In the genomic region with DNA sequence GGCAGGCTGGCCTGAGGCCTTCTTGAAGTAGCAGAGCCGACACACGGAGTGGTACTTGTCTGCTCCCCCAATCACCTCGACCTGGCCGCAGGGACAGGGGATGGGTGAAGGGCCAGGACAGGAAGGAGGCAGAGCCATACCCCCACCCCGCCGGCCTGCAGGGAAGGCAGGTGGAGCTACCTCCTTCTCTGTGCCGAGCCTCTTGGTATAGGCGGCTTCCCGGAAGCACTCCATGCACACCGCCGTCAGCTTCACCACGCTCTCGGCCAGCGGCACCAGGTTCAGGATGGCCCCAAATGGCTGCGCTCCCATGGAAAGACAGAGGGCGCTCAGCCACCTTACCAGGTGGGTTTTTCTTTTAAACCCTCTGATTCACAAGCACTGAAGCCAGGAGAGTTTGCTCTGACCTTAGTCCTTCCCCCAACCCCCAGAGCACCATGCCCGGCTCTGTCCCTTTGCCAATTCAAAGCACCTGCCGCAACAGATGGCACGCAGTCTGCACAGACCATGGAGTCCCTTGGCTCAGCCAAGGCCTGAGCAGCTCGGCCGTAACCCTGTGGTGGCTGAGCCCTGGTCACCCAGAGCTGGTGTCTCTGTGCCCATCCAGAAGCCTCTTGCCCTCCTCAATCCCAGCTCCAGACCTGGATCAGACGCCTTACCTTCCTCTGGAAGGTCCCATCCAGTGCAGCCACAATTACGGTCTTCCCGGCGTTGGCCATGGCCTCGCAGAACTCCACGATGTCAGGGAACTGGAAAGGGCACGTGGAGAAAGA, we compare ENCODE assay signal across 11 cellular contexts. TPM values are rescaled to one million over a fixed set of nuclear protein-coding genes. Genes with fewer than 3 reads are reported as not detected.
DNase-seq lines count a peak whose midpoint lies in the region; ATAC-seq, FAIRE-seq and TF ChIP-seq lines count a peak whose summit lies in the region.
"Had no signal": no experiment of that assay in that cellular context is flagged by ENCODE, and none has a peak within 500 bp of the region (broad histone marks: within the 10 kb centered on the region; RNA-seq: fewer than 3 reads in every experiment).

No MANE protein-coding gene starts in this region.

- H3K9me3 Mint-ChIP-seq in IgD-negative memory B cell: no peaks in the 10 kb centered on the region
- H3K9me3 Mint-ChIP-seq: CD4-positive, alpha-beta T cell had no signal

- TF ChIP-seq POLR2A in A549 (IDR thresholded peaks at IDR 0.05; ENCODE audit: low read length): no peak
- peak in 2 of 3 donors; percentile 54 to 62 for TF ChIP-seq POLR2A in body of pancreas (IDR thresholded peaks at IDR 0.05)

- H3K36me3 Mint-ChIP-seq in IgD-negative memory B cell: no peaks in the 10 kb centered on the region

- DNase-seq in A549 (ENCODE audit: low read depth in 1 of 2, low spot score in 1 of 2): no peak
- peak; percentile 76 to 89 (median 86) for DNase-seq in body of pancreas
- no peak for DNase-seq in SKM-1 treated with dmso at 0.1 percent for 144 hours (lab: John Stamatoyannopoulos, UW; ENCODE audit: unreplicated experiment)
- DNase-seq in foreskin melanocyte: no peak
- no peak for DNase-seq in A172 (ENCODE audit: low spot score)
- DNase-seq: CD4-positive, alpha-beta T cell had no signal

- CTCF ChIA-PET in A549 (lab: Yijun Ruan, JAX): interaction anchor here (0.5 to 13.2 kb wide), 24 partner anchors 9 to 1380 kb away, joined by 3 to 295 read pairs (median 6); a partner anchor contains a TSS

- H3K4me3 Mint-ChIP-seq in IgD-negative memory B cell: peak overlapping the region; percentile 68 to 97 (median 78)
- H3K4me3 Mint-ChIP-seq: CD4-positive, alpha-beta T cell had no signal

- peak; percentile 10; the same call in 1 of the 3 replicates for TF ChIP-seq CTCF in A549 (IDR thresholded peaks at IDR 0.05)
- TF ChIP-seq CTCF in body of pancreas (IDR thresholded peaks at IDR 0.05): peak in 5 of 7 experiments; percentile 6 to 62 (median 32)

- H3K9ac ChIP-seq in mucosa of rectum (ENCODE audit: low read depth in 1 of 2, low read length in 2 of 2): peak overlapping the region; percentile 56 to 65

- H3K4me1 Mint-ChIP-seq in IgD-negative memory B cell: peaks cover 45 to 66% (median 58%) of the 10 kb centered on the region in 3 donors

- no peak for FAIRE-seq in A549 (lab: Jason Lieb, UNC)

- peaks cover 1% of the 10 kb centered on the region for H3K27me3 Mint-ChIP-seq in IgD-negative memory B cell
- H3K27me3 Mint-ChIP-seq: CD4-positive, alpha-beta T cell had no signal

- H3K4me3 ChIP-seq in A549: no peak overlapping the region
- H3K4me3 ChIP-seq in body of pancreas: no peak overlapping the region
- H3K4me3 ChIP-seq in mucosa of rectum (ENCODE audit: low read length in 2 of 2): peak overlapping the region; percentile 53 to 54
- H3K4me3 ChIP-seq: SJSA1 had no signal

- H3K27me3 ChIP-seq in body of pancreas (no peaks in the 10 kb centered on the region), mucosa of rectum (ENCODE audit: control insufficient read depth in 2 of 2, insufficient read depth in 2 of 2, low read length in 2 of 2) (no peaks in the 10 kb centered on the region)
- H3K27me3 ChIP-seq: SJSA1 had no signal

- no peak overlapping the region for H3K4me2 ChIP-seq in A549

- no peaks in the 10 kb centered on the region for H3K36me3 ChIP-seq in body of pancreas (replicated peaks in 1 of 2; ENCODE audit: insufficient read depth in 1 of 2, low read depth in 2 of 2)
- peaks cover 12 to 14% of the 10 kb centered on the region in 2 donors for H3K36me3 ChIP-seq in mucosa of rectum (ENCODE audit: control insufficient read depth in 2 of 2, insufficient read depth in 2 of 2, low read length in 2 of 2)

- intact Hi-C loops in body of pancreas (cut with DNase I): no loop called here

- H3K27ac Mint-ChIP-seq in IgD-negative memory B cell: peak overlapping the region; percentile 98 to 99 (median 98)

- H3K4me1 ChIP-seq in A549: peaks cover 33% of the 10 kb centered on the region
- peaks cover 71% of the 10 kb centered on the region for H3K4me1 ChIP-seq in body of pancreas
- H3K4me1 ChIP-seq in mucosa of rectum (ENCODE audit: control insufficient read depth in 2 of 2, insufficient read depth in 2 of 2, low read length in 2 of 2): peaks cover 64 to 69% of the 10 kb centered on the region in 2 donors

- TF ChIP-seq EP300 in A549 (IDR thresholded peaks at IDR 0.05): no peak

- POLR2A ChIA-PET in A549 (lab: Yijun Ruan, JAX): interaction anchor here (0.5 to 2.6 kb wide), 3 partner anchors 35 to 84 kb away, joined by 3 to 7 read pairs (median 4); no protein-coding TSS in a partner anchor

- 0 out of 6 replicates have a peak, but pooled peaks of 1 of the 2 experiments have one; percentile 3 for ATAC-seq in A549
- peak; percentile 51 for ATAC-seq in body of pancreas
- no peak for ATAC-seq in GM21529 (IDR thresholded peaks at IDR 0.05; ENCODE audit: unreplicated experiment)

- 89% methylated on average over 28 of the region's 28 CpGs for WGBS in A549 (ENCODE audit: missing lambda C conversion rate)
- 38 to 40% methylated on average over 7 to 28 of the region's 28 CpGs for WGBS in body of pancreas, 2 donors

- H3K27ac ChIP-seq in A549 (no peak overlapping the region), body of pancreas (peak overlapping the region; percentile 78 to 95 (median 88)), mucosa of rectum (ENCODE audit: low read depth in 2 of 2, low read length in 2 of 2) (peak overlapping the region; percentile 93 to 97)
- H3K27ac ChIP-seq: SJSA1 had no signal

- TF ChIP-seq RAD21 in A549 (conservative IDR thresholded peaks at IDR 0.05 in 1 of 2, IDR thresholded peaks at IDR 0.05 in 1 of 2): no peak

- H3K9me3 ChIP-seq in A549 (no peaks in the 10 kb centered on the region), body of pancreas (no peaks in the 10 kb centered on the region), mucosa of rectum (ENCODE audit: control insufficient read depth in 2 of 2, low read length in 2 of 2) (no peaks in the 10 kb centered on the region)
- H3K9me3 ChIP-seq: SJSA1 had no signal

TF ChIP-seq in A549, 52 proteins besides CTCF, POLR2A, EP300 and RAD21:
- TF ChIP-seq EHF (CRISPR knock-in tag; IDR thresholded peaks at IDR 0.05) (no peak), POLR2AphosphoS2 (conservative IDR thresholded peaks at IDR 0.05; ENCODE audit: low read length) (no peak), BHLHE40 (IDR thresholded peaks at IDR 0.05; ENCODE audit: low read depth, low read length) (no peak), CBX2 (IDR thresholded peaks at IDR 0.05; ENCODE audit: borderline replicate concordance, low read depth) (no peak), FOXS1 (CRISPR knock-in tag; IDR thresholded peaks at IDR 0.05) (no peak), RFX5 (IDR thresholded peaks at IDR 0.05) (no peak), CHD4 (IDR thresholded peaks at IDR 0.05; ENCODE audit: borderline replicate concordance) (no peak), SMC3 (IDR thresholded peaks at IDR 0.05) (no peak), RNF2 (IDR thresholded peaks at IDR 0.05; ENCODE audit: borderline replicate concordance, low read depth) (no peak), RARB (CRISPR knock-in tag; IDR thresholded peaks at IDR 0.05) (no peak), TFCP2L1 (CRISPR knock-in tag; IDR thresholded peaks at IDR 0.05) (no peak)

RNA-seq across cellular contexts. Expression of a gene that starts 6.7 kb away (rescaled TPM):
- 113 and 133 TPM in 2 replicates for polyA plus RNA-seq in A549 (2011; rRNA removed)
- 274 and 334 TPM in 2 replicates for polyA plus RNA-seq in A549 (2012; cell fraction: cytosol; rRNA removed)
- 224 and 303 TPM in 2 replicates for polyA plus RNA-seq in A549 (2012; cell fraction: nucleus; rRNA removed)
- 102 to 108 TPM (median 106 TPM) in 3 replicates for polyA plus RNA-seq in A549 (2017; fragmentation: RNase III; extraction: RNeasy Plus Mini Kit Qiagen cat#74134 plus additional on column Dnase treatment)
- 176 and 189 TPM in 2 replicates for polyA minus RNA-seq in A549 (2011; rRNA and poly(A)+ RNA removed)
- polyA plus RNA-seq in IgD-negative memory B cell: 633 TPM
- 10 to 100 TPM; 68.6 to 86.4 TPM for total RNA-seq in body of pancreas
- 60.3 and 70.8 TPM in 2 replicates for total RNA-seq in A172 (2014; rRNA removed; shearing (Covaris generic))

RNA-seq across cellular contexts. Expression of a gene that starts 11.8 kb away (rescaled TPM):
- polyA plus RNA-seq in A549 (2011; rRNA removed): 86.1 and 90.9 TPM in 2 replicates
- 504 and 555 TPM in 2 replicates for polyA plus RNA-seq in A549 (2012; cell fraction: cytosol; rRNA removed)
- polyA plus RNA-seq in A549 (2012; cell fraction: nucleus; rRNA removed): 355 and 514 TPM in 2 replicates
- polyA plus RNA-seq in A549 (2017; fragmentation: RNase III; extraction: RNeasy Plus Mini Kit Qiagen cat#74134 plus additional on column Dnase treatment): 342 to 380 TPM (median 355 TPM) in 3 replicates
- polyA minus RNA-seq in A549 (2011; rRNA and poly(A)+ RNA removed): 103 and 148 TPM in 2 replicates
- 7.0 TPM for polyA plus RNA-seq in IgD-negative memory B cell
- total RNA-seq in body of pancreas: 1 to 10 TPM in 1 of 2 donors, under 1 TPM in 1; 0.66 to 4.9 TPM
- 152 and 239 TPM in 2 replicates for total RNA-seq in A172 (2014; rRNA removed; shearing (Covaris generic))

RNA-seq across cellular contexts. Expression of a gene that starts 12.1 kb away (rescaled TPM):
- 33.4 and 59.8 TPM in 2 replicates for polyA plus RNA-seq in A549 (2011; rRNA removed)
- 44.2 and 50.6 TPM in 2 replicates for polyA plus RNA-seq in A549 (2012; cell fraction: cytosol; rRNA removed)
- polyA plus RNA-seq in A549 (2012; cell fraction: nucleus; rRNA removed): 39.7 and 60.2 TPM in 2 replicates
- polyA plus RNA-seq in A549 (2017; fragmentation: RNase III; extraction: RNeasy Plus Mini Kit Qiagen cat#74134 plus additional on column Dnase treatment): 43.4 to 46.0 TPM (median 45.2 TPM) in 3 replicates
- polyA minus RNA-seq in A549 (2011; rRNA and poly(A)+ RNA removed): 51.0 and 55.9 TPM in 2 replicates
- 21.3 TPM for polyA plus RNA-seq in IgD-negative memory B cell
- total RNA-seq in body of pancreas: 10 to 100 TPM; 78.9 to 94.6 TPM
- 15.6 and 18.4 TPM in 2 replicates for total RNA-seq in A172 (2014; rRNA removed; shearing (Covaris generic))

RNA-seq across cellular contexts. Expression of a gene that starts 28.9 kb away (rescaled TPM):
- polyA plus RNA-seq in A549 (2011; rRNA removed): not detected in 2 replicates
- polyA plus RNA-seq in A549 (2012; cell fraction: cytosol; rRNA removed): not detected in 2 replicates
- not detected in 2 replicates for polyA plus RNA-seq in A549 (2012; cell fraction: nucleus; rRNA removed)
- polyA plus RNA-seq in A549 (2017; fragmentation: RNase III; extraction: RNeasy Plus Mini Kit Qiagen cat#74134 plus additional on column Dnase treatment): not detected in 3 replicates
- not detected in 2 replicates for polyA minus RNA-seq in A549 (2011; rRNA and poly(A)+ RNA removed)
- not detected for polyA plus RNA-seq in IgD-negative memory B cell
- total RNA-seq in body of pancreas: not detected
- not detected in 2 replicates for total RNA-seq in A172 (2014; rRNA removed; shearing (Covaris generic))
- total RNA-seq: CD4-positive, alpha-beta T cell; SJSA1 had no signal
- polyA plus RNA-seq: neural cell had no signal

RNA-seq across cellular contexts. Expression of a gene that starts 39.0 kb away (rescaled TPM):
- polyA plus RNA-seq in A549 (2011; rRNA removed) (45.4 and 51.9 TPM in 2 replicates), A549 (2017; fragmentation: RNase III; extraction: RNeasy Plus Mini Kit Qiagen cat#74134 plus additional on column Dnase treatment) (93.5 to 116 TPM (median 109 TPM) in 3 replicates), IgD-negative memory B cell (0.25 TPM)
- polyA plus RNA-seq in A549 (2012; cell fraction: cytosol; rRNA removed): 90.7 and 118 TPM in 2 replicates
- polyA plus RNA-seq in A549 (2012; cell fraction: nucleus; rRNA removed): 35.8 and 47.6 TPM in 2 replicates
- polyA minus RNA-seq in A549 (2011; rRNA and poly(A)+ RNA removed): 40.3 and 63.2 TPM in 2 replicates
- total RNA-seq in body of pancreas: not detected
- 174 and 237 TPM in 2 replicates for total RNA-seq in A172 (2014; rRNA removed; shearing (Covaris generic))

Comparison
In these comparisons a context has a peak if more than half of its experiments do, and no peak if none do; other contexts are left out.
1. DNase-seq: peak in body of pancreas (4 of 4); none in A549 (0 of 2), SKM-1 treated with dmso at 0.1 percent for 144 hours (single experiment), foreskin melanocyte (single experiment) and A172 (single experiment).
2. H3K27ac ChIP-seq: peak in body of pancreas (4 of 4) and mucosa of rectum (2 of 2); none in A549 (0 of 2).
3. H3K4me3 ChIP-seq: peak in mucosa of rectum (2 of 2); none in A549 (single experiment) and body of pancreas (0 of 2).
4. RNA of a gene that starts 11.8 kb away (total RNA-seq): 152 to 239 TPM in A172; 0.66 to 4.9 TPM in body of pancreas; every median in the first group is over 10 times any median in the second.